In genomic region chr9:104784098-104784497, GRCh38 we compare ENCODE assay signal across 11 cellular contexts.
DNase-seq lines count a peak whose midpoint lies in the region; ATAC-seq lines count a peak whose summit lies in the region.
"Had no signal": no experiment of that assay in that cellular context is flagged by ENCODE, and none has a peak within 500 bp of the region (broad histone marks: within the 10 kb centered on the region; RNA-seq: fewer than 3 reads in every experiment).

No MANE protein-coding gene starts in this region.

- ATAC-seq in GM18873 (IDR thresholded peaks at IDR 0.05; ENCODE audit: low FRiP score, unreplicated experiment) (peak; percentile 81), GM21737 (IDR thresholded peaks at IDR 0.05; ENCODE audit: unreplicated experiment) (peak; percentile 70), HG03342 (IDR thresholded peaks at IDR 0.05; ENCODE audit: unreplicated experiment) (peak; percentile 81)

- peak; percentile 41 for DNase-seq in medulla oblongata (ENCODE audit: extremely low spot score)
- DNase-seq in NCI-H1105 (lab: John Stamatoyannopoulos, UW), result no peak
- no peak for DNase-seq in SW480 (ENCODE audit: low spot score)
- no peak for DNase-seq in NCI-H69 (lab: John Stamatoyannopoulos, UW)
- no peak for DNase-seq in SKM-1 treated with dmso at 0.1 percent for 144 hours (lab: John Stamatoyannopoulos, UW; ENCODE audit: unreplicated experiment)
- DNase-seq: activated CD8-positive, alpha-beta memory T cell treated with anti-CD3 and anti-CD28 coated beads, Interleukin-2, amount 50 U/mL, for 48 hours; KG1; NCI-H524 treated with DMSO at 0.1 percent for 48 hours had no signal
